33 cellular contexts compared by ENCODE assay signal in the genomic region with DNA sequence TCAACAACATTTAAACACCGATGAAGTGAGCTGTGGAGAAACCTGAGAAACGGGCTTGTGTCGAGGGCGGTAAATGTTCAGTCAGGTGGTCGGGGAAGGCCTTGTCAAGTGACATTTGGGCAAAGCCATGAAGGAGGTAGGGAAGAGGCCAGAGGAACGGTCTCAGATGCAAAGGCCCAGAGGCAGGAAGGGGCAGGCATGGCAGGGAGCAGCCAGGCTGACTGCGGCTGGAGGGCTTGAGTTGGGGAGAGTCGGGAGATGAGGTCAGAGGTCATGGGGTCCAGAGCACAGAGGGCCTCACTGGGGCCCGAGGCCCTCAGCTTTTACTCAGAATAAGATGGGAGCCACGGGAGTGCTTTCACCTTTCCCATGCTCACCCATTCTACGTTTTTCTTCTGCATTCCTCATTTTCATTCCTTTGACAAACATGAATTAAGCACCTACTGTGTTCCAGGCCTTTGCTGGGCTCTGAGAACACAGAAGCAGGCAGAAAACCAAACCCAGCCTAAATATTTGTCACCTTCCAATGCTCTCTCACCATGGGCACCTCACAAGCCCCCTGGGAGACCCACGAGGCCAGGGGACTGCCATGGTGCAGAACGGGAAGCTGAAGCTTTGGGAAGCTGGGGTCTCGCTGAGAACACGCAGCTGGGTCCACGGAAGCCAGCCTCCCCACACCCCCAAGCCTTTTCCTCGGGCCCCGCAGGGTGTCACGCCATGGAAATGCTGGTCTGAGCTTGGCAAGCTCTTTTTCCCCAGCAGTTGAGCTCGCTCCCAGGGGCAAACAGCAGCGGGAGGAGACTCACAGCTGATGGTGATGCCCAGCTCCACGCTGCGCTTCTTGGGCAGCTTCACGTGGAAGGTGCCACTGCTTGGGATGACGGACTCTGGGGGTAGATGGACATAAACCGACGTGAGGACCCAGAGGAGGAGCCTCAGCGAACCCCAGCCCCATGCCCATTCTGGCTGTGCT. TPM values are rescaled to one million over a fixed set of nuclear protein-coding genes. Genes with fewer than 3 reads are reported as not detected.
DNase-seq lines count a peak whose midpoint lies in the region; ATAC-seq, FAIRE-seq and TF ChIP-seq lines count a peak whose summit lies in the region.
"Had no signal": no experiment of that assay in that cellular context is flagged by ENCODE, and none has a peak within 500 bp of the region (broad histone marks: within the 10 kb centered on the region; RNA-seq: fewer than 3 reads in every experiment).

No MANE protein-coding gene starts in this region.

- no peak overlapping the region for H3K4me2 ChIP-seq in K562 (ENCODE audit: insufficient read depth, low read length)
- H3K4me2 ChIP-seq: KMS-11 had no signal

- H3K4me3 ChIP-seq in heart left ventricle (no peak overlapping the region), K562 (no peak overlapping the region), suprapubic skin (no peak overlapping the region)
- H3K4me3 ChIP-seq: coronary artery, right lobe of liver had no signal

- H3K9me3 ChIP-seq in heart left ventricle (no peaks in the 10 kb centered on the region), K562 (replicated peaks; ENCODE audit: control insufficient read depth, insufficient read depth, low read depth, low read length) (no peaks in the 10 kb centered on the region), suprapubic skin (no peaks in the 10 kb centered on the region)
- H3K9me3 ChIP-seq: Caco-2, right lobe of liver had no signal

- no peaks in the 10 kb centered on the region for H3K9me1 ChIP-seq in K562 (ENCODE audit: control insufficient read depth, insufficient read depth, low read length)

- TF ChIP-seq RAD21 in K562 (CRISPR knock-in tag; conservative IDR thresholded peaks at IDR 0.05 in 1 of 2, IDR thresholded peaks at IDR 0.05 in 1 of 2), result no peak

- H2AFZ ChIP-seq in K562 (ENCODE audit: low read depth, low read length), result no peak overlapping the region

- peaks cover 0 to 39% (median 13%) of the 10 kb centered on the region in 9 donors for H3K36me3 ChIP-seq in heart left ventricle
- H3K36me3 ChIP-seq in K562 (ENCODE audit: control insufficient read depth, insufficient read depth, low read length), result no peaks in the 10 kb centered on the region
- no peaks in the 10 kb centered on the region for H3K36me3 ChIP-seq in suprapubic skin
- H3K36me3 ChIP-seq: right lobe of liver had no signal

- no peak for TF ChIP-seq EP300 in K562 (IDR thresholded peaks at IDR 0.05; ENCODE audit: low read length)
- no peak for TF ChIP-seq EP300 in suprapubic skin (IDR thresholded peaks at IDR 0.05)

- H3K36me3 Mint-ChIP-seq in stimulated activated memory B cell treated with anti-CD40 and anti-IgM and Interleukin-4, amounts not matched to agents 10 μg/mL and 1 μg/mL and 100 μg/mL, for 72 hours, result no peaks in the 10 kb centered on the region
- H3K36me3 Mint-ChIP-seq: activated naive CD4-positive, alpha-beta T cell treated with anti-CD3 and anti-CD28 coated beads, Interleukin-2, amount 10 ng/mL, durations not matched to agents 7 days and 5 days; immature natural killer cell had no signal

- in situ Hi-C loops in K562 (cut with MboI), result loop anchor here (25.0 kb wide), 1 partner anchor 400 kb away; no protein-coding TSS in a partner anchor

- no peaks in the 10 kb centered on the region for H3K79me2 ChIP-seq in K562 (ENCODE audit: control insufficient read depth, insufficient read depth, low read length)

- no peak overlapping the region for H3K27ac Mint-ChIP-seq in stimulated activated memory B cell treated with anti-CD40 and anti-IgM and Interleukin-4, amounts not matched to agents 10 μg/mL and 1 μg/mL and 100 μg/mL, for 72 hours
- H3K27ac Mint-ChIP-seq: activated naive CD4-positive, alpha-beta T cell treated with anti-CD3 and anti-CD28 coated beads, Interleukin-2, amount 10 ng/mL, durations not matched to agents 7 days and 5 days; immature natural killer cell had no signal

- no TSS peak for BruUV-seq in K562 (replicated peaks; lab: Mats Ljungman, UMichigan)

- no peak for ATAC-seq in heart left ventricle
- ATAC-seq in left ventricle myocardium superior, result no peak
- ATAC-seq in K562, result no peak
- ATAC-seq in stimulated activated memory B cell treated with anti-CD40 and anti-IgM and Interleukin-4, amounts not matched to agents 10 μg/mL and 1 μg/mL and 100 μg/mL, for 72 hours, result no peak
- ATAC-seq: esophagus mucosa, foreskin keratinocyte, left lobe of liver, right lobe of liver had no signal

- H3K27me3 Mint-ChIP-seq in stimulated activated memory B cell treated with anti-CD40 and anti-IgM and Interleukin-4, amounts not matched to agents 10 μg/mL and 1 μg/mL and 100 μg/mL, for 72 hours, result peaks cover 49% of the 10 kb centered on the region

- 75 to 82% (median 80%) methylated on average over 28 of the region's 28 CpGs for WGBS in heart left ventricle, 4 donors
- WGBS in K562 (ENCODE audit: insufficient coverage, low coverage, missing lambda C conversion rate), result 19% methylated on average over 28 of the region's 28 CpGs
- WGBS in suprapubic skin, result 79% methylated on average over 28 of the region's 28 CpGs

- DNase-seq in heart left ventricle (peak in 3 of 5 donors; percentile 7 to 33 (median 14)), left ventricle myocardium superior (no peak), K562 (ENCODE audit: extremely low read depth in 1 of 4, low spot score in 3 of 4) (no peak), mesenteric fat pad (ENCODE audit: low spot score) (peak; percentile 86), suprapubic skin (ENCODE audit: low spot score in 2 of 2) (peak; percentile 27 to 76), retina (no peak)
- DNase-seq: activated naive CD4-positive, alpha-beta T cell treated with anti-CD3 and anti-CD28 coated beads, Interleukin-2, amount 10 ng/mL, durations not matched to agents 7 days and 5 days; anterior cingulate cortex; DMS79; effector memory CD4-positive, alpha-beta T cell; foreskin keratinocyte; GDM1; hippocampal formation; immature natural killer cell; NCI-H1417 treated with DMSO at 0.1 percent for 48 hours; NCI-H2081 treated with DMSO at 0.1 percent for 48 hours; NCI-H446 treated with DMSO at 0.1 percent for 48 hours; RPMI8226; stimulated activated CD4-positive, alpha-beta T cell treated with anti-CD3 and anti-CD28 coated beads, Interleukin-15, amount 100 ng/mL, for 24 hours; stimulated activated naive CD4-positive, alpha-beta T cell; T-helper 1 cell had no signal

- POLR2A ChIA-PET in K562 (lab: Yijun Ruan, JAX), result interaction anchor here (0.6 to 1.2 kb wide), 2 partner anchors 8 to 80 kb away, joined by 3 to 4 read pairs; no protein-coding TSS in a partner anchor

- H4K20me1 ChIP-seq in K562 (replicated peaks; ENCODE audit: control insufficient read depth, insufficient read depth, low read length), result peaks cover 6% of the 10 kb centered on the region; the same call in 1 of the 2 replicates

- H3K9me3 Mint-ChIP-seq in stimulated activated memory B cell treated with anti-CD40 and anti-IgM and Interleukin-4, amounts not matched to agents 10 μg/mL and 1 μg/mL and 100 μg/mL, for 72 hours, result no peaks in the 10 kb centered on the region
- H3K9me3 Mint-ChIP-seq: activated naive CD4-positive, alpha-beta T cell treated with anti-CD3 and anti-CD28 coated beads, Interleukin-2, amount 10 ng/mL, durations not matched to agents 7 days and 5 days had no signal

- intact Hi-C loops in heart left ventricle (cut with DNase I) (loop anchor here in 3 of 10 donors (10.0 kb wide), 3 partner anchors 93 to 413 kb away; no protein-coding TSS in a partner anchor), left ventricle myocardium superior (cut with micrococcal nuclease) (no loop called here), K562 (cut with micrococcal nuclease) (no loop called here)

- H3K4me1 ChIP-seq in heart left ventricle (peaks cover 0 to 27% (median 4%) of the 10 kb centered on the region in 12 donors), K562 (replicated peaks in 1 of 2; ENCODE audit: control insufficient read depth in 2 of 2, insufficient read depth in 2 of 2, low read length in 2 of 2) (peaks cover 0 to 23% of the 10 kb centered on the region in 2 experiments; a peak in 2 of 5 replicates), suprapubic skin (peaks cover 3% of the 10 kb centered on the region)
- H3K4me1 ChIP-seq: Caco-2, right lobe of liver had no signal

- no peak for TF ChIP-seq POLR2A in heart left ventricle (IDR thresholded peaks at IDR 0.05)
- no peak for TF ChIP-seq POLR2A in K562 (conservative IDR thresholded peaks at IDR 0.05)
- TF ChIP-seq POLR2A in suprapubic skin (IDR thresholded peaks at IDR 0.05), result no peak

- no peak overlapping the region for H3K4me3 Mint-ChIP-seq in stimulated activated memory B cell treated with anti-CD40 and anti-IgM and Interleukin-4, amounts not matched to agents 10 μg/mL and 1 μg/mL and 100 μg/mL, for 72 hours
- H3K4me3 Mint-ChIP-seq: activated naive CD4-positive, alpha-beta T cell treated with anti-CD3 and anti-CD28 coated beads, Interleukin-2, amount 10 ng/mL, durations not matched to agents 7 days and 5 days; immature natural killer cell had no signal

- no peaks in the 10 kb centered on the region for H3K27me3 ChIP-seq in heart left ventricle
- peaks cover 28 to 56% of the 10 kb centered on the region in 2 experiments for H3K27me3 ChIP-seq in K562 (ENCODE audit: control insufficient read depth in 2 of 2, insufficient read depth in 2 of 2, low read length in 2 of 2)
- no peaks in the 10 kb centered on the region for H3K27me3 ChIP-seq in suprapubic skin
- H3K27me3 ChIP-seq: foreskin keratinocyte, right lobe of liver had no signal

- TF ChIP-seq CTCF in heart left ventricle (IDR thresholded peaks at IDR 0.05) (no peak), K562 (IDR thresholded peaks at IDR 0.05 in 2 of 3, conservative IDR thresholded peaks at IDR 0.05 in 1 of 3; ENCODE audit: insufficient read depth in 2 of 3, low read depth in 1 of 3, low read length in 3 of 3) (no peak), suprapubic skin (IDR thresholded peaks at IDR 0.05) (no peak)

- H3K9ac ChIP-seq in K562 (ENCODE audit: insufficient read depth in 1 of 2, low read depth in 2 of 2, low read length in 2 of 2), result 0 out of 4 replicates have a peak overlapping the region, but pooled peaks of 1 of the 2 experiments have one; percentile 5
- H3K9ac ChIP-seq: KMS-11 had no signal

- H3K4me1 Mint-ChIP-seq in stimulated activated memory B cell treated with anti-CD40 and anti-IgM and Interleukin-4, amounts not matched to agents 10 μg/mL and 1 μg/mL and 100 μg/mL, for 72 hours, result peaks cover 15% of the 10 kb centered on the region
- H3K4me1 Mint-ChIP-seq: activated naive CD4-positive, alpha-beta T cell treated with anti-CD3 and anti-CD28 coated beads, Interleukin-2, amount 10 ng/mL, durations not matched to agents 7 days and 5 days had no signal

- CTCF ChIA-PET in K562 (lab: Yijun Ruan, JAX; ENCODE audit: low intra/inter-chr PET ratio), result interaction anchor here (0.5 kb wide), 1 partner anchor 101 kb away, joined by 3 read pairs; no protein-coding TSS in a partner anchor

- FAIRE-seq in K562 (lab: Jason Lieb, UNC), result no peak
- FAIRE-seq: H54, HTR-8/SVneo, urothelium cell line had no signal

- H3K27ac ChIP-seq in heart left ventricle (peak overlapping the region in 4 of 12 donors; percentile 9 to 48 (median 20)), K562 (ENCODE audit: extremely low read depth, low read depth, low read length) (no peak overlapping the region), suprapubic skin (no peak overlapping the region)
- H3K27ac ChIP-seq: C4-2B, coronary artery, foreskin keratinocyte, KMS-11, right lobe of liver had no signal

RNA-seq across cellular contexts. Expression of a gene that starts 27.9 kb away (rescaled TPM):
- total RNA-seq in heart left ventricle (10 to 100 TPM in 8 of 9 donors, 1 to 10 TPM in 1; 5.8 to 56.7 (median 28.7) TPM), left ventricle myocardium superior (37.0 TPM), K562 (2014; rRNA removed) (not detected in 2 replicates), K562 (2014; rRNA removed; fragmentation: Illumina TruSeq; extraction: Trizol) (not detected in 2 replicates), K562 (2015; rRNA removed; fragmentation: Illumina TruSeq; extraction: Trizol) (not detected in 2 replicates), K562 (2021) (not detected in 2 replicates), mesenteric fat pad (0.71 TPM), suprapubic skin (1 to 10 TPM in 2 of 4 donors, under 1 TPM in 2; 0.65 to 5.8 (median 3.0) TPM)
- polyA plus RNA-seq in heart left ventricle (10 to 100 TPM in 1 of 2 donors, 1 to 10 TPM in 1; 6.3 to 42.6 TPM), K562 (2011; rRNA removed) (not detected in 2 replicates), K562 (2014; fragmentation: Illumina TruSeq; extraction: Trizol) (not detected in 2 replicates), K562 (2014; fragmentation: Nextera tagmentation; extraction: Ambion mirVana) (under 1 TPM; 0.01 TPM), K562 (2014; rRNA removed) (0.03 TPM in 1 of 2 replicates, not detected in the other)
- total RNA-seq in K562 (2011; cell fraction: chromatin; rRNA removed; ENCODE audit: low replicate concordance), result not detected in 2 replicates
- under 0.01 TPM in 1 of 2 replicates, not detected in the other for total RNA-seq in K562 (2011; cell fraction: nucleolus; rRNA removed)
- 0.07 TPM in 1 of 2 replicates, not detected in the other for total RNA-seq in K562 (2011; cell fraction: nucleoplasm; rRNA removed)
- polyA plus RNA-seq in K562 (2011; cell fraction: cytosol; rRNA removed), result 0.04 TPM in 1 of 2 replicates, not detected in the other
- 0.03 and 0.06 TPM in 2 replicates for polyA plus RNA-seq in K562 (2011; cell fraction: nucleus; rRNA removed)
- polyA plus RNA-seq in K562 (2012), result 0.04 and 0.06 TPM in 2 replicates
- polyA minus RNA-seq in K562 (2011; rRNA and poly(A)+ RNA removed), result not detected in 2 replicates
- not detected in 2 replicates for polyA minus RNA-seq in K562 (2011; cell fraction: cytosol; rRNA and poly(A)+ RNA removed)
- polyA minus RNA-seq in K562 (2011; cell fraction: nucleus; rRNA and poly(A)+ RNA removed), result not detected in 2 replicates
- total RNA-seq: activated CD8-positive, alpha-beta memory T cell treated with anti-CD3 and anti-CD28 coated beads for 36 hours had no signal
- polyA plus RNA-seq: immature natural killer cell had no signal

Comparison
In these comparisons a context has a peak if more than half of its experiments do, and no peak if none do; other contexts are left out.
1. DNase-seq: peak in heart left ventricle (3 of 5), mesenteric fat pad (single experiment) and suprapubic skin (2 of 2); none in left ventricle myocardium superior (single experiment), K562 (0 of 4) and retina (single experiment).